12 cellular contexts compared by ENCODE assay signal in the genomic region with DNA sequence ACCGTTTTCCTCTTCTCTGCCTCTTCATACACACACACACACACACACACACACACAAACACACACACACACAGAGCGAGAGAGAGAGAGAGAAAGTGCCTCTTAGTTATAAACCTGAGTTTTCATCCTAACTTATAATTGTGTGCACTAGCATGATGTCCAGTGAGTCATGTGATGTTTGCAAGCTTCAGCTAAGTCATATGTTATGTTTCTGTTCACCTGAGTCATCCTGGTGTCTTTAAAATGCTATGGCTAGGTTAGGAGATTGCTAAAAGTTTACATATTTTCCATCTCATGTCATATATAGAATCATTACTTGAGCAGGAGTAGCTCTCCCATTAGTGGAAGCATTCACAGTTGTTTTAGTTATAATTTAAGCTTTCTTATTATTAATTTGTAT.
"Had no signal": no experiment of that assay in that cellular context is flagged by ENCODE, and none has a peak within 500 bp of the region (broad histone marks: within the 10 kb centered on the region; RNA-seq: fewer than 3 reads in every experiment).

No MANE protein-coding gene starts in this region.

- H3K27me3 Mint-ChIP-seq: activated CD4-positive, alpha-beta T cell treated with anti-CD3 and anti-CD28 coated beads, Interleukin-2, amount 10 ng/mL, durations not matched to agents 7 days and 5 days; activated naive CD8-positive, alpha-beta T cell treated with anti-CD3 and anti-CD28 coated beads, Interleukin-2, amount 50 U/mL, for 24 hours had no signal

- H3K4me3 Mint-ChIP-seq: activated CD4-positive, alpha-beta T cell treated with anti-CD3 and anti-CD28 coated beads, Interleukin-2, amount 10 ng/mL, durations not matched to agents 7 days and 5 days; activated naive CD8-positive, alpha-beta T cell treated with anti-CD3 and anti-CD28 coated beads, Interleukin-2, amount 50 U/mL, for 24 hours had no signal

- H3K4me3 ChIP-seq: colonic mucosa, right lobe of liver, spleen had no signal

- ATAC-seq: activated naive CD8-positive, alpha-beta T cell treated with anti-CD3 and anti-CD28 coated beads, Interleukin-2, amount 50 U/mL, for 24 hours; right lobe of liver had no signal

- H3K27me3 ChIP-seq: colonic mucosa, neutrophil, right lobe of liver, spleen had no signal

- H3K27ac Mint-ChIP-seq: activated CD4-positive, alpha-beta T cell treated with anti-CD3 and anti-CD28 coated beads, Interleukin-2, amount 10 ng/mL, durations not matched to agents 7 days and 5 days; activated naive CD8-positive, alpha-beta T cell treated with anti-CD3 and anti-CD28 coated beads, Interleukin-2, amount 50 U/mL, for 24 hours had no signal

- H3K4me1 ChIP-seq: colonic mucosa, right lobe of liver, spleen had no signal

- H3K27ac ChIP-seq: colonic mucosa, neutrophil, right lobe of liver, spleen had no signal

- H3K9me3 Mint-ChIP-seq: activated CD4-positive, alpha-beta T cell treated with anti-CD3 and anti-CD28 coated beads, Interleukin-2, amount 10 ng/mL, durations not matched to agents 7 days and 5 days; activated naive CD8-positive, alpha-beta T cell treated with anti-CD3 and anti-CD28 coated beads, Interleukin-2, amount 50 U/mL, for 24 hours had no signal

- DNase-seq: activated CD4-positive, alpha-beta T cell treated with anti-CD3 and anti-CD28 coated beads, Interleukin-2, amount 10 ng/mL, durations not matched to agents 7 days and 5 days; activated CD4-positive, CD25-positive, alpha-beta regulatory T cell; activated CD8-positive, alpha-beta memory T cell treated with anti-CD3 and anti-CD28 coated beads for 24 hours; activated naive CD4-positive, alpha-beta T cell treated with Interleukin-2 at 50 U/mL for 16 hours; activated naive CD8-positive, alpha-beta T cell treated with anti-CD3 and anti-CD28 coated beads, Interleukin-2, amount 50 U/mL, for 24 hours; colonic mucosa; glutamatergic neuron; right lobe of liver; spleen; stimulated activated CD4-positive, alpha-beta T cell treated with anti-CD3 and anti-CD28 coated beads, Interleukin-2, amount 100 ng/mL, for 24 hours; stimulated activated naive CD4-positive, alpha-beta T cell treated with Interleukin-2 at 50 U/mL for 16 hours had no signal

- H3K9me3 ChIP-seq: colonic mucosa, neutrophil, right lobe of liver, spleen had no signal

- H3K36me3 ChIP-seq: colonic mucosa, neutrophil, right lobe of liver, spleen had no signal

- H3K4me1 Mint-ChIP-seq: activated CD4-positive, alpha-beta T cell treated with anti-CD3 and anti-CD28 coated beads, Interleukin-2, amount 10 ng/mL, durations not matched to agents 7 days and 5 days; activated naive CD8-positive, alpha-beta T cell treated with anti-CD3 and anti-CD28 coated beads, Interleukin-2, amount 50 U/mL, for 24 hours had no signal
